ENCODE assay signal across 16 cellular contexts in genomic region chr6:6722195-6722594, GRCh38.
"Had no signal": no experiment of that assay in that cellular context is flagged by ENCODE, and none has a peak within 500 bp of the region (broad histone marks: within the 10 kb centered on the region; RNA-seq: fewer than 3 reads in every experiment).

No MANE protein-coding gene starts in this region.

- H3K27ac Mint-ChIP-seq: activated naive CD4-positive, alpha-beta T cell treated with anti-CD3 and anti-CD28 coated beads, Interleukin-2, amount 50 U/mL, for 72 hours had no signal

- ATAC-seq: activated CD4-positive, CD25-positive, alpha-beta regulatory T cell treated with anti-CD3 and anti-CD28 coated beads, Interleukin-2, amount 50 U/mL, for 24 hours; activated naive CD4-positive, alpha-beta T cell treated with anti-CD3 and anti-CD28 coated beads, Interleukin-2, amount 50 U/mL, for 72 hours; activated T-cell treated with anti-CD3 and anti-CD28 coated beads, Interleukin-2, amount 50 U/mL, for 4 hours; heart left ventricle; SK-N-SH treated with all-trans-retinoic acid at 6 μM for 48 hours had no signal

- H3K4me3 Mint-ChIP-seq: activated T-cell treated with anti-CD3 and anti-CD28 coated beads, Interleukin-2, amount 50 U/mL, for 4 hours had no signal

- H3K27ac ChIP-seq: brain microvascular endothelial cell, parathyroid adenoma, tibial artery had no signal

- H3K27me3 ChIP-seq: brain microvascular endothelial cell, heart left ventricle, tibial artery had no signal

- H3K4me3 ChIP-seq: heart left ventricle, left ventricle myocardium inferior, tibial artery had no signal

- H3K36me3 Mint-ChIP-seq: activated naive CD4-positive, alpha-beta T cell treated with anti-CD3 and anti-CD28 coated beads, Interleukin-2, amount 50 U/mL, for 72 hours had no signal

- H3K4me1 ChIP-seq: parathyroid adenoma had no signal

- H3K9me3 ChIP-seq: heart left ventricle, left ventricle myocardium inferior, tibial artery had no signal

- DNase-seq: activated CD4-positive, alpha-beta T cell treated with anti-CD3 and anti-CD28 coated beads, Interleukin-2, amount 50 U/mL, for 4 hours; activated effector memory CD4-positive, alpha-beta T cell treated with anti-CD3 and anti-CD28 coated beads, Interleukin-2, amount 50 U/mL, for 16 hours; activated T-cell treated with anti-CD3 and anti-CD28 coated beads, Interleukin-2, amount 50 U/mL, for 4 hours; amygdala; brain microvascular endothelial cell; cerebellar nuclear complex; foreskin melanocyte; heart left ventricle; left ventricle myocardium inferior; mesendoderm; stimulated activated CD4-positive, alpha-beta T cell treated with anti-CD3 and anti-CD28 coated beads, Interleukin-4, amount 100 ng/mL, for 1 hour; tibial artery had no signal

- H3K9me3 Mint-ChIP-seq: activated naive CD4-positive, alpha-beta T cell treated with anti-CD3 and anti-CD28 coated beads, Interleukin-2, amount 50 U/mL, for 72 hours; activated T-cell treated with anti-CD3 and anti-CD28 coated beads, Interleukin-2, amount 50 U/mL, for 4 hours had no signal

- H3K36me3 ChIP-seq: brain microvascular endothelial cell, heart left ventricle, left ventricle myocardium inferior, tibial artery had no signal
